In genomic region chr12:104866286-104866685, GRCh38 we compare ENCODE assay signal across 23 cellular contexts.
DNase-seq lines count a peak whose midpoint lies in the region; ATAC-seq and TF ChIP-seq lines count a peak whose summit lies in the region.
"Had no signal": no experiment of that assay in that cellular context is flagged by ENCODE, and none has a peak within 500 bp of the region (broad histone marks: within the 10 kb centered on the region; RNA-seq: fewer than 3 reads in every experiment).

No MANE protein-coding gene starts in this region.

- H2BK5ac ChIP-seq in neuronal stem cell (ENCODE audit: low read length): no peak overlapping the region

- H3K4me1 ChIP-seq in heart left ventricle (peaks cover 0 to 26% (median 7%) of the 10 kb centered on the region in 12 donors), neuronal stem cell (ENCODE audit: control insufficient read depth in 2 of 2, insufficient read depth in 1 of 2, low read depth in 1 of 2, low read length in 2 of 2) (no peaks in the 10 kb centered on the region)
- H3K4me1 ChIP-seq: SJCRH30 had no signal

- no peak overlapping the region for H3K27ac ChIP-seq in heart left ventricle
- no peak overlapping the region for H3K27ac ChIP-seq in neuronal stem cell (replicated peaks; ENCODE audit: low read length)
- H3K27ac ChIP-seq: body of pancreas, SJCRH30 had no signal

- no peak overlapping the region for H2BK15ac ChIP-seq in neuronal stem cell (ENCODE audit: low read length)

- H3K23ac ChIP-seq in neuronal stem cell (ENCODE audit: low read depth, low read length, poor library complexity): no peak overlapping the region

- H3K27me3 ChIP-seq in heart left ventricle (no peaks in the 10 kb centered on the region), neuronal stem cell (ENCODE audit: control insufficient read depth in 3 of 3, insufficient read depth in 3 of 3, low read depth in 1 of 3, low read length in 3 of 3) (no peaks in the 10 kb centered on the region)
- H3K27me3 ChIP-seq: body of pancreas, SJCRH30 had no signal

- H4K91ac ChIP-seq in neuronal stem cell (ENCODE audit: low read depth, low read length, poor library complexity): no peak overlapping the region

- peak in 3 of 4 donors; percentile 62 to 65 (median 65) for ATAC-seq in heart left ventricle
- ATAC-seq: activated CD8-positive, alpha-beta memory T cell treated with anti-CD3 and anti-CD28 coated beads, Interleukin-2, amount 10 ng/mL, durations not matched to agents 7 days and 5 days; body of pancreas; stimulated activated memory B cell treated with anti-CD40 and anti-IgM and Interleukin-4, amounts not matched to agents 10 μg/mL and 1 μg/mL and 100 μg/mL, for 72 hours had no signal

- no peak overlapping the region for H2AFZ ChIP-seq in neuronal stem cell (ENCODE audit: low read length)

- DNase-seq in heart left ventricle (no peak), cardiac septum (ENCODE audit: low spot score) (no peak), cardiac fibroblast (ENCODE audit: low read depth in 2 of 2) (peak; percentile 90 to 91), iris pigment epithelial cell (ENCODE audit: low read depth) (peak; percentile 93), neuronal stem cell (ENCODE audit: low spot score) (no peak), NCI-H526 (lab: John Stamatoyannopoulos, UW) (no peak), germinal center (ENCODE audit: low spot score) (no peak), LoVo (ENCODE audit: low spot score) (no peak)
- DNase-seq: activated CD4-positive, CD25-positive, alpha-beta regulatory T cell treated with anti-CD3 and anti-CD28 coated beads, Interleukin-2, amount 50 U/mL, for 72 hours; activated CD8-positive, alpha-beta memory T cell treated with anti-CD3 and anti-CD28 coated beads, Interleukin-2, amount 10 ng/mL, durations not matched to agents 7 days and 5 days; activated gamma-delta T cell treated with Interleukin-2 at 50 U/mL for 16 hours; COR-L47; foreskin melanocyte; GDM1; midbrain; NCI-H1105 treated with DMSO at 0.1 percent for 48 hours; NCI-H2171 treated with DMSO at 0.1 percent for 48 hours; SJCRH30; T-helper 9 cell; trophoblast cell had no signal

- H3K9ac ChIP-seq in neuronal stem cell (ENCODE audit: low read depth, low read length, poor library complexity): no peak overlapping the region

- WGBS in heart left ventricle, 4 donors: 54 to 64% (median 62%) methylated on average over 2 of the region's 2 CpGs
- WGBS in neuronal stem cell (ENCODE audit: extremely low coverage in 2 of 2, insufficient read length in 2 of 2, insufficient replicate concordance in 1 of 2), 2 donors: no CpG with 5 or more reads among the region's 2 CpGs

- no peak overlapping the region for H2BK120ac ChIP-seq in neuronal stem cell (ENCODE audit: low read depth, low read length)

- H3K36me3 ChIP-seq in heart left ventricle: no peaks in the 10 kb centered on the region
- no peaks in the 10 kb centered on the region for H3K36me3 ChIP-seq in neuronal stem cell (replicated peaks in 1 of 2; ENCODE audit: control insufficient read depth in 2 of 2, insufficient read depth in 2 of 2, low read length in 2 of 2)
- H3K36me3 ChIP-seq: SJCRH30 had no signal

- TF ChIP-seq CTCF in heart left ventricle (IDR thresholded peaks at IDR 0.05): no peak
- TF ChIP-seq CTCF in cardiac fibroblast (IDR thresholded peaks at IDR 0.05; ENCODE audit: low read depth, low read length): no peak

- no peak overlapping the region for H3K14ac ChIP-seq in neuronal stem cell (ENCODE audit: low read length)

- no peak overlapping the region for H3K18ac ChIP-seq in neuronal stem cell (ENCODE audit: low read length)

- no peaks in the 10 kb centered on the region for H3K79me1 ChIP-seq in neuronal stem cell (ENCODE audit: low read depth, low read length)

- intact Hi-C loops in heart left ventricle (cut with DNase I) (loop anchor here in 4 of 10 donors (10.0 kb wide), 3 partner anchors 121 to 411 kb away; partner anchors contain the start of gene CHST11 (in 1 of the 4)), cardiac septum (cut with DNase I) (no loop called here)

- no peak overlapping the region for H2AK5ac ChIP-seq in neuronal stem cell (ENCODE audit: low read depth, low read length)

- no peak overlapping the region for H2BK12ac ChIP-seq in neuronal stem cell (ENCODE audit: low read length)

- no peak for TF ChIP-seq POLR2A in heart left ventricle (IDR thresholded peaks at IDR 0.05)

- H3K4ac ChIP-seq in neuronal stem cell (ENCODE audit: low read length): no peak overlapping the region

- H3K9me3 ChIP-seq in heart left ventricle (no peaks in the 10 kb centered on the region), neuronal stem cell (replicated peaks in 1 of 2; ENCODE audit: control insufficient read depth in 2 of 2, insufficient read depth in 1 of 2, low read depth in 1 of 2, low read length in 2 of 2) (no peaks in the 10 kb centered on the region)
- H3K9me3 ChIP-seq: body of pancreas, SJCRH30 had no signal

- H3K4me2 ChIP-seq in neuronal stem cell (ENCODE audit: insufficient read depth, low read length, poor library complexity, severe bottlenecking): no peak overlapping the region
- H3K4me2 ChIP-seq: smooth muscle cell had no signal

- H3K4me3 ChIP-seq in heart left ventricle: no peak overlapping the region
- H3K4me3 ChIP-seq in cardiac fibroblast (replicated peaks in 1 of 2; ENCODE audit: low read depth in 2 of 2, low read length in 2 of 2): no peak overlapping the region
- H3K4me3 ChIP-seq in neuronal stem cell (ENCODE audit: low read length in 2 of 2): no peak overlapping the region
- H3K4me3 ChIP-seq: body of pancreas, SJCRH30, smooth muscle cell had no signal

- H4K8ac ChIP-seq in neuronal stem cell (ENCODE audit: low read depth, low read length): no peak overlapping the region

Comparison
In these comparisons a context has a peak if more than half of its experiments do, and no peak if none do; other contexts are left out.
1. DNase-seq: peak in cardiac fibroblast (2 of 2) and iris pigment epithelial cell (single experiment); none in heart left ventricle (0 of 5), cardiac septum (single experiment), neuronal stem cell (single experiment), NCI-H526 (0 of 2), germinal center (single experiment) and LoVo (single experiment).